1 cellular context compared by ENCODE assay signal in the genomic region with DNA sequence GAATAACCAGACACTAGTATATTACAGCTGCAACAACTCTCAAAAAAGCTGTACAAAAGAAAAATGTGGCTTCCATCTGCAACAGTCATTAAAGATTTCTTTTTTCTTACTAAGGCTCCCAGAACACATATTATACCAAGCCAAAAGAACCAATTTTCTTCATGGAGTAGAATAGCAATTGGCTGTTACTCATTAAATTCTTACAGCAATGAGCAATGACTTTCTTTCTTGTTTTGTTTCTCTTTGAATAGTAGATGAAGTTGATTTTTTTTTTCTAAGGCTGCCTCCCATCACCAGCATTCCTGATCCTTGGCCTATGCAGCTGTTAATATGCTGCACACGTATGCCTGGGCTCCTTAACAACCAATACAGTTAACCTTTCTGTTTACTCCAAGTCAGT.
TF ChIP-seq lines count a peak whose summit lies in the region.

No MANE protein-coding gene starts in this region.

TF ChIP-seq in HEK293, 187 proteins besides CTCF, POLR2A, EP300 and RAD21 (continued from another document):
- TF ChIP-seq, protein P1, sequence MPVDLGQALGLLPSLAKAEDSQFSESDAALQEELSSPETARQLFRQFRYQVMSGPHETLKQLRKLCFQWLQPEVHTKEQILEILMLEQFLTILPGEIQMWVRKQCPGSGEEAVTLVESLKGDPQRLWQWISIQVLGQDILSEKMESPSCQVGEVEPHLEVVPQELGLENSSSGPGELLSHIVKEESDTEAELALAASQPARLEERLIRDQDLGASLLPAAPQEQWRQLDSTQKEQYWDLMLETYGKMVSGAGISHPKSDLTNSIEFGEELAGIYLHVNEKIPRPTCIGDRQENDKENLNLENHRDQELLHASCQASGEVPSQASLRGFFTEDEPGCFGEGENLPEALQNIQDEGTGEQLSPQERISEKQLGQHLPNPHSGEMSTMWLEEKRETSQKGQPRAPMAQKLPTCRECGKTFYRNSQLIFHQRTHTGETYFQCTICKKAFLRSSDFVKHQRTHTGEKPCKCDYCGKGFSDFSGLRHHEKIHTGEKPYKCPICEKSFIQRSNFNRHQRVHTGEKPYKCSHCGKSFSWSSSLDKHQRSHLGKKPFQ (tag by site-specific recombination; IDR thresholded peaks at IDR 0.05), result no peak
- TF ChIP-seq, protein P2, sequence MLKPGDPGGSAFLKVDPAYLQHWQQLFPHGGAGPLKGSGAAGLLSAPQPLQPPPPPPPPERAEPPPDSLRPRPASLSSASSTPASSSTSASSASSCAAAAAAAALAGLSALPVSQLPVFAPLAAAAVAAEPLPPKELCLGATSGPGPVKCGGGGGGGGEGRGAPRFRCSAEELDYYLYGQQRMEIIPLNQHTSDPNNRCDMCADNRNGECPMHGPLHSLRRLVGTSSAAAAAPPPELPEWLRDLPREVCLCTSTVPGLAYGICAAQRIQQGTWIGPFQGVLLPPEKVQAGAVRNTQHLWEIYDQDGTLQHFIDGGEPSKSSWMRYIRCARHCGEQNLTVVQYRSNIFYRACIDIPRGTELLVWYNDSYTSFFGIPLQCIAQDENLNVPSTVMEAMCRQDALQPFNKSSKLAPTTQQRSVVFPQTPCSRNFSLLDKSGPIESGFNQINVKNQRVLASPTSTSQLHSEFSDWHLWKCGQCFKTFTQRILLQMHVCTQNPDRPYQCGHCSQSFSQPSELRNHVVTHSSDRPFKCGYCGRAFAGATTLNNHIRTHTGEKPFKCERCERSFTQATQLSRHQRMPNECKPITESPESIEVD (tag by site-specific recombination; IDR thresholded peaks at IDR 0.05), result peak; percentile 63
TF ChIP-seq in HEK293: peak in this region for 2.
